1 cellular context compared by ENCODE assay signal in genomic region chr14:102437997-102438922, GRCh38.
TF ChIP-seq lines count a peak whose summit lies in the region.

No MANE protein-coding gene starts in this region.

TF ChIP-seq in HepG2, 621 proteins besides CTCF, POLR2A, EP300 and RAD21 (continued from another document and continues in another):
- peak; percentile 61; the same call in 1 of the 2 replicates for TF ChIP-seq TFDP2 (CRISPR knock-in tag; IDR thresholded peaks at IDR 0.05)
- no peak for TF ChIP-seq KLF11 (CRISPR knock-in tag; IDR thresholded peaks at IDR 0.05)
- TF ChIP-seq KDM3A (CRISPR knock-in tag; IDR thresholded peaks at IDR 0.05; ENCODE audit: low read depth), result peak; percentile 69; the same call in 1 of the 2 replicates
- TF ChIP-seq RCOR2 (CRISPR knock-in tag; IDR thresholded peaks at IDR 0.05), result no peak
- TF ChIP-seq ZNF276 (CRISPR knock-in tag; IDR thresholded peaks at IDR 0.05; ENCODE audit: low read depth), result 0 out of 2 replicates have a peak, but pooled peaks have one; percentile 50
- TF ChIP-seq IKZF1 (IDR thresholded peaks at IDR 0.05), result no peak
- TF ChIP-seq SAP130 (CRISPR knock-in tag; IDR thresholded peaks at IDR 0.05; ENCODE audit: low read depth), result peak; percentile 37; the same call in 1 of the 2 replicates
- TF ChIP-seq ZNF280D (CRISPR knock-in tag; IDR thresholded peaks at IDR 0.05), result 0 out of 2 replicates have a peak, but pooled peaks have one; percentile 21
- TF ChIP-seq TRAFD1 (CRISPR knock-in tag; IDR thresholded peaks at IDR 0.05; ENCODE audit: borderline replicate concordance), result no peak
- no peak for TF ChIP-seq ATF2 (CRISPR knock-in tag; IDR thresholded peaks at IDR 0.05)
- TF ChIP-seq ZNF598 (CRISPR knock-in tag; IDR thresholded peaks at IDR 0.05; ENCODE audit: borderline replicate concordance), result peak; percentile 61; the same call in 1 of the 2 replicates
- 0 out of 2 replicates have a peak, but pooled peaks have one; percentile 15 for TF ChIP-seq ZFX (CRISPR knock-in tag; IDR thresholded peaks at IDR 0.05; ENCODE audit: low read depth)
- 0 out of 2 replicates have a peak, but pooled peaks have one; percentile 29 for TF ChIP-seq GATAD2A (CRISPR knock-in tag; IDR thresholded peaks at IDR 0.05)
- TF ChIP-seq NONO (IDR thresholded peaks at IDR 0.05), result no peak
- TF ChIP-seq NONO (CRISPR knock-in tag; conservative IDR thresholded peaks at IDR 0.05), result no peak
- no peak for TF ChIP-seq ZNF720 (CRISPR knock-in tag; IDR thresholded peaks at IDR 0.05)
- no peak for TF ChIP-seq CBX1 (IDR thresholded peaks at IDR 0.05; ENCODE audit: low read depth)
- TF ChIP-seq HDAC1 (CRISPR knock-in tag; IDR thresholded peaks at IDR 0.05), result peak; percentile 24; the same call in 1 of the 2 replicates
- peak; percentile 49; the same call in 1 of the 2 replicates for TF ChIP-seq TFDP1 (CRISPR knock-in tag; IDR thresholded peaks at IDR 0.05; ENCODE audit: borderline replicate concordance)
- TF ChIP-seq BRF2 (CRISPR knock-in tag; IDR thresholded peaks at IDR 0.05), result no peak
- 0 out of 2 replicates have a peak, but pooled peaks have one; percentile 51 for TF ChIP-seq AHR (CRISPR knock-in tag; IDR thresholded peaks at IDR 0.05)
- no peak for TF ChIP-seq ETV6 (CRISPR knock-in tag; conservative IDR thresholded peaks at IDR 0.05)
- peak; percentile 82 for TF ChIP-seq XRCC5 (optimal IDR thresholded peaks at IDR 0.05; ENCODE audit: low read length)
- TF ChIP-seq ATAD3A (CRISPR knock-in tag; IDR thresholded peaks at IDR 0.05), result no peak
- peak; percentile 50; the same call in 1 of the 2 replicates for TF ChIP-seq UBTF (CRISPR knock-in tag; IDR thresholded peaks at IDR 0.05)
- no peak for TF ChIP-seq ZNF563 (CRISPR knock-in tag; IDR thresholded peaks at IDR 0.05)
- TF ChIP-seq ASH2L (IDR thresholded peaks at IDR 0.05; ENCODE audit: insufficient read length, low read depth, low read length), result no peak
- TF ChIP-seq SALL1 (CRISPR knock-in tag; IDR thresholded peaks at IDR 0.05), result peak; percentile 72
- no peak for TF ChIP-seq ZNF546 (CRISPR knock-in tag; conservative IDR thresholded peaks at IDR 0.05)
- peak; percentile 43 for TF ChIP-seq KAT8 (CRISPR knock-in tag; IDR thresholded peaks at IDR 0.05)
- TF ChIP-seq DRAP1 (CRISPR knock-in tag; IDR thresholded peaks at IDR 0.05), result 0 out of 2 replicates have a peak, but pooled peaks have one; percentile 14
- TF ChIP-seq ZBTB46 (CRISPR knock-in tag; IDR thresholded peaks at IDR 0.05; ENCODE audit: borderline replicate concordance), result no peak
- peak; percentile 61; the same call in 1 of the 2 replicates for TF ChIP-seq SMC3 (IDR thresholded peaks at IDR 0.05; ENCODE audit: low read length)
- 0 out of 2 replicates have a peak, but pooled peaks have one; percentile 20 for TF ChIP-seq ZNF891 (CRISPR knock-in tag; IDR thresholded peaks at IDR 0.05)
- TF ChIP-seq NFKB2 (CRISPR knock-in tag; IDR thresholded peaks at IDR 0.05; ENCODE audit: borderline replicate concordance), result peak; percentile 33; the same call in 1 of the 2 replicates
- peak; percentile 21; the same call in 1 of the 2 replicates for TF ChIP-seq ARID5B (CRISPR knock-in tag; IDR thresholded peaks at IDR 0.05)
